9 cellular contexts compared by ENCODE assay signal in genomic region chr5:86971034-86971511, GRCh38.
DNase-seq lines count a peak whose midpoint lies in the region; ATAC-seq, FAIRE-seq and TF ChIP-seq lines count a peak whose summit lies in the region.
"Had no signal": no experiment of that assay in that cellular context is flagged by ENCODE, and none has a peak within 500 bp of the region (broad histone marks: within the 10 kb centered on the region; RNA-seq: fewer than 3 reads in every experiment).

No MANE protein-coding gene starts in this region.

- no peaks in the 10 kb centered on the region for H3K79me2 ChIP-seq in ACC112 (ENCODE audit: control insufficient read depth, insufficient read depth, low read length, unreplicated experiment)

- no peak overlapping the region for H3K27ac ChIP-seq in ACC112 (ENCODE audit: low read depth, low read length)
- H3K27ac ChIP-seq in upper lobe of right lung = no peak overlapping the region

- no peaks in the 10 kb centered on the region for H3K27me3 Mint-ChIP-seq in effector memory CD8-positive, alpha-beta T cell

- peaks cover 2 to 4% of the 10 kb centered on the region in 2 donors for H3K4me1 Mint-ChIP-seq in effector memory CD8-positive, alpha-beta T cell (ENCODE audit: low read depth in 2 of 2)

- peak overlapping the region; percentile 2 to 16 for H3K4me3 Mint-ChIP-seq in effector memory CD8-positive, alpha-beta T cell
- H3K4me3 Mint-ChIP-seq: activated naive CD8-positive, alpha-beta T cell treated with anti-CD3 and anti-CD28 coated beads, Interleukin-2, amount 10 ng/mL, durations not matched to agents 7 days and 5 days had no signal

- H3K4me1 ChIP-seq in ACC112 (ENCODE audit: control insufficient read depth, insufficient read depth, low read length, unreplicated experiment) (no peaks in the 10 kb centered on the region), upper lobe of right lung (no peaks in the 10 kb centered on the region)

- ATAC-seq in effector memory CD8-positive, alpha-beta T cell (replicated peaks) = peak; percentile 56
- ATAC-seq in upper lobe of right lung (peak; percentile 71), GM19035 (IDR thresholded peaks at IDR 0.05; ENCODE audit: unreplicated experiment) (no peak), GM21367 (IDR thresholded peaks at IDR 0.05; ENCODE audit: unreplicated experiment) (no peak)

- peak; percentile 25 for TF ChIP-seq CTCF in upper lobe of right lung (IDR thresholded peaks at IDR 0.05)

- H3K27me3 ChIP-seq in ACC112 (ENCODE audit: insufficient read depth, low read length) (no peaks in the 10 kb centered on the region), upper lobe of right lung (no peaks in the 10 kb centered on the region)

- no peaks in the 10 kb centered on the region for H3K9me3 ChIP-seq in upper lobe of right lung

- H3K36me3 Mint-ChIP-seq in effector memory CD8-positive, alpha-beta T cell (ENCODE audit: insufficient read depth) = no peaks in the 10 kb centered on the region
- H3K36me3 Mint-ChIP-seq: activated naive CD8-positive, alpha-beta T cell treated with anti-CD3 and anti-CD28 coated beads, Interleukin-2, amount 10 ng/mL, durations not matched to agents 7 days and 5 days had no signal

- no peaks in the 10 kb centered on the region for H3K9me3 Mint-ChIP-seq in effector memory CD8-positive, alpha-beta T cell
- H3K9me3 Mint-ChIP-seq: activated naive CD8-positive, alpha-beta T cell treated with anti-CD3 and anti-CD28 coated beads, Interleukin-2, amount 10 ng/mL, durations not matched to agents 7 days and 5 days had no signal

- peak; percentile 47 for FAIRE-seq in GM18507 (lab: Jason Lieb, UNC)

- H3K4me3 ChIP-seq in ACC112 (ENCODE audit: low read depth, low read length) = peak overlapping the region; percentile 48; the same call in 1 of the 2 replicates
- H3K4me3 ChIP-seq in upper lobe of right lung = peak overlapping the region; percentile 3

- no peak for DNase-seq in GM18507 (ENCODE audit: extremely low spot score, insufficient read length, low read depth)
- peak; percentile 13 for DNase-seq in KBM-7
- no peak for DNase-seq in effector memory CD8-positive, alpha-beta T cell
- no peak for DNase-seq in upper lobe of right lung
- DNase-seq in NCI-H1105 (lab: John Stamatoyannopoulos, UW) = no peak
- DNase-seq: activated naive CD8-positive, alpha-beta T cell treated with anti-CD3 and anti-CD28 coated beads, Interleukin-2, amount 10 ng/mL, durations not matched to agents 7 days and 5 days had no signal

- intact Hi-C loops in upper lobe of right lung (cut with DNase I) = no loop called here

- H3K27ac Mint-ChIP-seq in effector memory CD8-positive, alpha-beta T cell = no peak overlapping the region
- H3K27ac Mint-ChIP-seq: activated naive CD8-positive, alpha-beta T cell treated with anti-CD3 and anti-CD28 coated beads, Interleukin-2, amount 10 ng/mL, durations not matched to agents 7 days and 5 days had no signal

- peak overlapping the region; percentile 65 for H2AFZ ChIP-seq in ACC112 (ENCODE audit: low read length, unreplicated experiment)

- no peaks in the 10 kb centered on the region for H3K36me3 ChIP-seq in ACC112 (ENCODE audit: insufficient read depth, low read length)
- no peaks in the 10 kb centered on the region for H3K36me3 ChIP-seq in upper lobe of right lung

- in situ Hi-C loops in KBM-7 (cut with MboI; ENCODE audit: low pct_unique_long_range_greater_than_20kb, low sequenced_read_pairs) = no loop called here

Comparison
In these comparisons a context has a peak if more than half of its experiments do, and no peak if none do; other contexts are left out.
1. ATAC-seq: peak in effector memory CD8-positive, alpha-beta T cell (single experiment) and upper lobe of right lung (single experiment); none in GM19035 (single experiment) and GM21367 (single experiment).